In the genomic region with DNA sequence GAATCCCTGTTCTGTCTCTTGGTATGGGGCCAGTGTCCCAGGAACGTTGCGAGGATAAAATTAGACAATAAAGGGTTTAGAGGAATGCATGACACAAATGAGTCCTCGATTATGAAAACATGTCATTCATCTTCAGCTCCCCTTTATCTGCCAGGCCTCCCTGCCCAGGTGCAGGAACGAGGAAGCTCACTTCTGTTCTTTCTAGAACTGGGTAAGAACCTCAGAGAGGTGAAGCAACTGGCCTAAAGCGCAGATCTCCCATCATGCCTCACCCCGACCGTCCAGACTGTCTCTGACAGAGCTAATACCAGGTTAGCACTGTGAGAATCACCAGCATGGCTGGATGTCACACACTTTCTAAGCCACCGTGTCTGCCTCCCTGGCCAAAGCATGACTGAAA, we compare ENCODE assay signal across 1 cellular context.
TF ChIP-seq lines count a peak whose summit lies in the region.

No MANE protein-coding gene starts in this region.

TF ChIP-seq in K562, 482 proteins besides CTCF, POLR2A, EP300 and RAD21:
- TF ChIP-seq TAL1 (IDR thresholded peaks at IDR 0.05) = no peak
- TF ChIP-seq NFYB (IDR thresholded peaks at IDR 0.05; ENCODE audit: extremely low read depth, insufficient read length) = no peak
- TF ChIP-seq CCNT2 (IDR thresholded peaks at IDR 0.05; ENCODE audit: borderline replicate concordance, extremely low read depth, insufficient read length, low read depth, low read length) = no peak
- no peak for TF ChIP-seq NR2C1 (IDR thresholded peaks at IDR 0.05)
- TF ChIP-seq NR2C1 (tag; IDR thresholded peaks at IDR 0.05) = no peak
- TF ChIP-seq ZNF217 (CRISPR knock-in tag; IDR thresholded peaks at IDR 0.05) = no peak
- TF ChIP-seq NELFE (IDR thresholded peaks at IDR 0.05; ENCODE audit: insufficient read depth, insufficient read length) = no peak
- TF ChIP-seq ZFP91 (CRISPR knock-in tag; IDR thresholded peaks at IDR 0.05) = no peak
- no peak for TF ChIP-seq SAP30 (IDR thresholded peaks at IDR 0.05; ENCODE audit: borderline replicate concordance, insufficient read depth, low read depth, low read length, poor library complexity, severe bottlenecking)
- TF ChIP-seq TEAD4 (IDR thresholded peaks at IDR 0.05; ENCODE audit: low read length) = no peak
- TF ChIP-seq TEAD4 (CRISPR knock-in tag; IDR thresholded peaks at IDR 0.05; ENCODE audit: borderline replicate concordance) = no peak
- TF ChIP-seq RBM34 (IDR thresholded peaks at IDR 0.05; ENCODE audit: borderline replicate concordance, insufficient read depth, low read length) = no peak
- TF ChIP-seq, protein P1, sequence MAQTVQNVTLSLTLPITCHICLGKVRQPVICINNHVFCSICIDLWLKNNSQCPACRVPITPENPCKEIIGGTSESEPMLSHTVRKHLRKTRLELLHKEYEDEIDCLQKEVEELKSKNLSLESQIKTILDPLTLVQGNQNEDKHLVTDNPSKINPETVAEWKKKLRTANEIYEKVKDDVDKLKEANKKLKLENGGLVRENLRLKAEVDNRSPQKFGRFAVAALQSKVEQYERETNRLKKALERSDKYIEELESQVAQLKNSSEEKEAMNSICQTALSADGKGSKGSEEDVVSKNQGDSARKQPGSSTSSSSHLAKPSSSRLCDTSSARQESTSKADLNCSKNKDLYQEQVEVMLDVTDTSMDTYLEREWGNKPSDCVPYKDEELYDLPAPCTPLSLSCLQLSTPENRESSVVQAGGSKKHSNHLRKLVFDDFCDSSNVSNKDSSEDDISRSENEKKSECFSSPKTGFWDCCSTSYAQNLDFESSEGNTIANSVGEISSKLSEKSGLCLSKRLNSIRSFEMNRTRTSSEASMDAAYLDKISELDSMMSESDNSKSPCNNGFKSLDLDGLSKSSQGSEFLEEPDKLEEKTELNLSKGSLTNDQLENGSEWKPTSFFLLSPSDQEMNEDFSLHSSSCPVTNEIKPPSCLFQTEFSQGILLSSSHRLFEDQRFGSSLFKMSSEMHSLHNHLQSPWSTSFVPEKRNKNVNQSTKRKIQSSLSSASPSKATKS (CRISPR knock-in tag; IDR thresholded peaks at IDR 0.05) = no peak
- no peak for TF ChIP-seq ZBTB17 (CRISPR knock-in tag; IDR thresholded peaks at IDR 0.05)
- TF ChIP-seq ZNF165 (CRISPR knock-in tag; IDR thresholded peaks at IDR 0.05; ENCODE audit: borderline replicate concordance) = no peak
